In genomic region chr12:130792926-130793849, GRCh38 we compare ENCODE assay signal across 15 cellular contexts.
"Had no signal": no experiment of that assay in that cellular context is flagged by ENCODE, and none has a peak within 500 bp of the region (broad histone marks: within the 10 kb centered on the region; RNA-seq: fewer than 3 reads in every experiment).

No MANE protein-coding gene starts in this region.

- H3K4me1 ChIP-seq: body of pancreas, transverse colon had no signal

- H3K36me3 ChIP-seq: transverse colon had no signal

- H3K4me3 Mint-ChIP-seq: activated CD8-positive, alpha-beta T cell treated with anti-CD3 and anti-CD28 coated beads, Interleukin-2, amount 10 ng/mL, durations not matched to agents 7 days and 5 days; activated naive CD4-positive, alpha-beta T cell treated with anti-CD3 and anti-CD28 coated beads for 36 hours; activated T-helper 1 cell treated with anti-CD3 and anti-CD28 coated beads, Interleukin-12 subunit alpha, Interleukin-12 subunit beta, Interleukin-2, Interleukin-4 antibody, amounts not matched to agents 30 ng/mL and 10 ng/mL and 1 ng/mL, durations not matched to agents 14 hours and 24 hours and 36 hours; central memory CD8-positive, alpha-beta T cell; dendritic cell treated with granulocyte-macrophage colony-stimulating factor and Interleukin-4, amounts not matched to agents 40 ng/mL and 50 ng/mL, for 4 days; immature natural killer cell; naive thymus-derived CD4-positive, alpha-beta T cell had no signal

- H3K4me3 ChIP-seq: body of pancreas, transverse colon had no signal

- H3K27me3 ChIP-seq: body of pancreas, transverse colon had no signal

- H3K9me3 ChIP-seq: body of pancreas, transverse colon had no signal

- H3K27ac ChIP-seq: body of pancreas, transverse colon had no signal

- ATAC-seq: activated CD8-positive, alpha-beta T cell treated with anti-CD3 and anti-CD28 coated beads, Interleukin-2, amount 10 ng/mL, durations not matched to agents 7 days and 5 days; body of pancreas; naive thymus-derived CD4-positive, alpha-beta T cell; sciatic nerve had no signal

- DNase-seq: activated CD4-positive, CD25-positive, alpha-beta regulatory T cell treated with anti-CD3 and anti-CD28 coated beads, Interleukin-2, amount 50 U/mL, for 72 hours; activated CD8-positive, alpha-beta T cell treated with anti-CD3 and anti-CD28 coated beads, Interleukin-2, amount 10 ng/mL, durations not matched to agents 7 days and 5 days; activated naive CD4-positive, alpha-beta T cell treated with anti-CD3 and anti-CD28 coated beads for 36 hours; amniotic stem cell; erythroblast; immature natural killer cell; naive thymus-derived CD4-positive, alpha-beta T cell; stimulated activated naive CD4-positive, alpha-beta T cell; substantia nigra; transverse colon had no signal

- H3K27me3 Mint-ChIP-seq: central memory CD8-positive, alpha-beta T cell; dendritic cell treated with granulocyte-macrophage colony-stimulating factor and Interleukin-4, amounts not matched to agents 40 ng/mL and 50 ng/mL, for 4 days; naive thymus-derived CD4-positive, alpha-beta T cell had no signal

- H3K27ac Mint-ChIP-seq: activated CD8-positive, alpha-beta T cell treated with anti-CD3 and anti-CD28 coated beads, Interleukin-2, amount 10 ng/mL, durations not matched to agents 7 days and 5 days; activated naive CD4-positive, alpha-beta T cell treated with anti-CD3 and anti-CD28 coated beads for 36 hours; activated T-helper 1 cell treated with anti-CD3 and anti-CD28 coated beads, Interleukin-12 subunit alpha, Interleukin-12 subunit beta, Interleukin-2, Interleukin-4 antibody, amounts not matched to agents 30 ng/mL and 10 ng/mL and 1 ng/mL, durations not matched to agents 14 hours and 24 hours and 36 hours; dendritic cell treated with granulocyte-macrophage colony-stimulating factor and Interleukin-4, amounts not matched to agents 40 ng/mL and 50 ng/mL, for 4 days; immature natural killer cell; naive thymus-derived CD4-positive, alpha-beta T cell had no signal

- H3K9me3 Mint-ChIP-seq: activated T-helper 1 cell treated with anti-CD3 and anti-CD28 coated beads, Interleukin-12 subunit alpha, Interleukin-12 subunit beta, Interleukin-2, Interleukin-4 antibody, amounts not matched to agents 30 ng/mL and 10 ng/mL and 1 ng/mL, durations not matched to agents 14 hours and 24 hours and 36 hours; central memory CD8-positive, alpha-beta T cell; dendritic cell treated with granulocyte-macrophage colony-stimulating factor and Interleukin-4, amounts not matched to agents 40 ng/mL and 50 ng/mL, for 4 days; immature natural killer cell had no signal
